17 cellular contexts compared by ENCODE assay signal in genomic region chr20:45088247-45088646, GRCh38. TPM values are rescaled to one million over a fixed set of nuclear protein-coding genes. Genes with fewer than 3 reads are reported as not detected.
DNase-seq lines count a peak whose midpoint lies in the region; ATAC-seq and TF ChIP-seq lines count a peak whose summit lies in the region.
"Had no signal": no experiment of that assay in that cellular context is flagged by ENCODE, and none has a peak within 500 bp of the region (broad histone marks: within the 10 kb centered on the region; RNA-seq: fewer than 3 reads in every experiment).

No MANE protein-coding gene starts in this region.

- peak overlapping the region; percentile 23 for H3K4me2 ChIP-seq in PC-9
- peak overlapping the region; percentile 49 for H3K4me2 ChIP-seq in osteoblast (ENCODE audit: insufficient read depth, low read length)

- H3K9me3 ChIP-seq in PC-9 (ENCODE audit: insufficient read depth, low read depth) (no peaks in the 10 kb centered on the region), osteoblast (ENCODE audit: low read depth, low read length) (no peaks in the 10 kb centered on the region)
- H3K9me3 ChIP-seq: Caco-2, SJSA1 had no signal

- H2AFZ ChIP-seq in PC-9 (no peak overlapping the region), osteoblast (ENCODE audit: low read length) (no peak overlapping the region)

- H3K4me1 ChIP-seq in PC-9 (replicated peaks; ENCODE audit: insufficient read depth) (peaks cover 14% of the 10 kb centered on the region), osteoblast (ENCODE audit: insufficient read depth, low read length) (peaks cover 45% of the 10 kb centered on the region)
- H3K4me1 ChIP-seq: Caco-2, heart left ventricle had no signal

- BruUV-seq in PC-9 (replicated peaks; lab: Mats Ljungman, UMichigan): no TSS peak

- H3K27me3 ChIP-seq in PC-9 (ENCODE audit: insufficient read depth, low read depth) (no peaks in the 10 kb centered on the region), osteoblast (ENCODE audit: insufficient read depth, low read length) (no peaks in the 10 kb centered on the region)
- H3K27me3 ChIP-seq: heart left ventricle, SJSA1 had no signal

- intact Hi-C loops in PC-9 (cut with micrococcal nuclease; ENCODE audit: unreplicated experiment): no loop called here

- H4K20me1 ChIP-seq in PC-9 (ENCODE audit: insufficient read depth): no peaks in the 10 kb centered on the region
- H4K20me1 ChIP-seq in osteoblast (ENCODE audit: insufficient read depth, low read length): no peaks in the 10 kb centered on the region

- no peaks in the 10 kb centered on the region for H3K9me2 ChIP-seq in PC-9 (ENCODE audit: insufficient read depth)

- H3F3A ChIP-seq in PC-9 (ENCODE audit: insufficient read depth, low read depth): no peaks in the 10 kb centered on the region; the same call in none of the 2 replicates

- CTCF ChIA-PET in PC-9 (lab: Charles Lee): no interaction called here

- no peak for TF ChIP-seq CTCF in PC-9 (conservative IDR thresholded peaks at IDR 0.05)
- no peak for TF ChIP-seq CTCF in osteoblast (IDR thresholded peaks at IDR 0.05; ENCODE audit: extremely low read depth, low read depth, low read length)

- peak; percentile 89 for DNase-seq in GM04503 (ENCODE audit: low read depth)
- DNase-seq in PC-9: peak in 1 of 2 experiments; percentile 78
- DNase-seq in epidermal melanocyte (ENCODE audit: insufficient read length, low spot score): peak; percentile 68
- DNase-seq in osteoblast (ENCODE audit: insufficient read length, low spot score, missing footprints): peak; percentile 88
- no peak for DNase-seq in GF-D8 (lab: John Stamatoyannopoulos, UW)
- no peak for DNase-seq in islet precursor cell
- DNase-seq in NCI-H1105 treated with DMSO at 0.1 percent for 48 hours (lab: John Stamatoyannopoulos, UW): no peak
- DNase-seq: Caco-2; heart left ventricle; NCI-H526; stimulated activated CD4-positive, alpha-beta T cell treated with anti-CD3 and anti-CD28 coated beads, Interleukin-4, amount 100 ng/mL, for 4 hours had no signal

- POLR2A ChIA-PET in PC-9 (lab: Charles Lee; ENCODE audit: unreplicated experiment): no interaction called here

- no peaks in the 10 kb centered on the region for H3K36me3 ChIP-seq in PC-9 (ENCODE audit: low read depth)
- no peaks in the 10 kb centered on the region for H3K36me3 ChIP-seq in osteoblast (ENCODE audit: insufficient read depth, low read length)
- H3K36me3 ChIP-seq: heart left ventricle, SJSA1 had no signal

- no peak overlapping the region for H3K4me3 ChIP-seq in PC-9
- H3K4me3 ChIP-seq in osteoblast (ENCODE audit: insufficient read depth, low read length): no peak overlapping the region
- H3K4me3 ChIP-seq: GM12878, heart left ventricle, SJSA1 had no signal

- no peak for ATAC-seq in HG02973 (IDR thresholded peaks at IDR 0.05; ENCODE audit: unreplicated experiment)
- ATAC-seq: activated CD4-positive, CD25-positive, alpha-beta regulatory T cell treated with anti-CD3 and anti-CD28 coated beads, Interleukin-2, amount 50 U/mL, for 24 hours; GM12878; heart left ventricle had no signal

- H3K27ac ChIP-seq in PC-9 (peak overlapping the region; percentile 41), osteoblast (ENCODE audit: low read depth, low read length) (peak overlapping the region; percentile 46)
- H3K27ac ChIP-seq: heart left ventricle, SJSA1 had no signal

- H3K79me2 ChIP-seq in PC-9 (ENCODE audit: low read depth) (no peaks in the 10 kb centered on the region), osteoblast (ENCODE audit: insufficient read depth, low read length) (no peaks in the 10 kb centered on the region)

RNA-seq across cellular contexts. Expression of gene KCNS1, which starts 12.7 kb away (rescaled TPM):
- 0.15 TPM in 1 of 2 replicates, not detected in the other for total RNA-seq in PC-9 (2021)
- 0.59 and 1.1 TPM in 2 replicates for total RNA-seq in osteoblast
- total RNA-seq: GM12878, SJSA1 had no signal

RNA-seq across cellular contexts. Expression of gene WFDC5, which starts 26.7 kb away (rescaled TPM):
- total RNA-seq in PC-9 (2021) (not detected in 2 replicates), osteoblast (not detected in 2 replicates)
- total RNA-seq: activated T-helper 2 cell treated with anti-CD3 and anti-CD28 coated beads, Interferon-gamma antibody, Interleukin-2, Interleukin-4, amounts not matched to agents 10 μg/mL and 5 μg/mL and 100 μg/mL, durations not matched to agents 14 hours and 24 hours and 36 hours; Caco-2; GM12878; heart left ventricle; pulmonary artery endothelial cell; SJSA1 had no signal

RNA-seq across cellular contexts. Expression of gene WFDC12, which starts 36.0 kb away (rescaled TPM):
- total RNA-seq in PC-9 (2021) (not detected in 2 replicates), osteoblast (not detected in 2 replicates)
- total RNA-seq: activated T-helper 2 cell treated with anti-CD3 and anti-CD28 coated beads, Interferon-gamma antibody, Interleukin-2, Interleukin-4, amounts not matched to agents 10 μg/mL and 5 μg/mL and 100 μg/mL, durations not matched to agents 14 hours and 24 hours and 36 hours; Caco-2; GM12878; heart left ventricle; pulmonary artery endothelial cell; SJSA1 had no signal

Comparison
In these comparisons a context has a peak if more than half of its experiments do, and no peak if none do; other contexts are left out.
1. DNase-seq: peak in GM04503 (single experiment), epidermal melanocyte (single experiment) and osteoblast (single experiment); none in GF-D8 (single experiment), islet precursor cell (single experiment) and NCI-H1105 treated with DMSO at 0.1 percent for 48 hours (single experiment).